3 cellular contexts compared by ENCODE assay signal in genomic region chr2:125588780-125589179, GRCh38.
"Had no signal": no experiment of that assay in that cellular context is flagged by ENCODE, and none has a peak within 500 bp of the region (broad histone marks: within the 10 kb centered on the region; RNA-seq: fewer than 3 reads in every experiment).

No MANE protein-coding gene starts in this region.

- H3K4me3 ChIP-seq: GM12878 had no signal

- DNase-seq: GDM1, GF-D8 had no signal

- ATAC-seq: GM12878 had no signal
